In genomic region chr17:67602974-67603373, GRCh38 we compare ENCODE assay signal across 8 cellular contexts.
DNase-seq lines count a peak whose midpoint lies in the region; ATAC-seq and TF ChIP-seq lines count a peak whose summit lies in the region.

No MANE protein-coding gene starts in this region.

- H3K4me3 Mint-ChIP-seq in activated T-helper 2 cell treated with anti-CD3 and anti-CD28 coated beads, Interferon-gamma antibody, Interleukin-2, Interleukin-4, amounts not matched to agents 10 μg/mL and 5 μg/mL and 100 μg/mL, durations not matched to agents 14 hours and 24 hours and 36 hours (ENCODE audit: low read depth) = no peak overlapping the region

- no peak overlapping the region for H3K4me3 ChIP-seq in HFF-Myc (replicated peaks; ENCODE audit: low read depth, low read length)
- H3K4me3 ChIP-seq in heart left ventricle = no peak overlapping the region

- no peak for TF ChIP-seq POLR2A in heart left ventricle (IDR thresholded peaks at IDR 0.05)

- DNase-seq in Daoy (ENCODE audit: low read depth) (peak; percentile 24), HFF-Myc (ENCODE audit: extremely low read depth, low read depth) (no peak), NOMO-1 treated with DMSO at 0.1 percent for 48 hours (lab: John Stamatoyannopoulos, UW; ENCODE audit: unreplicated experiment) (peak; percentile 12), heart left ventricle (no peak)
- DNase-seq in activated T-helper 2 cell treated with anti-CD3 and anti-CD28 coated beads, Interferon-gamma antibody, Interleukin-2, Interleukin-4, amounts not matched to agents 10 μg/mL and 5 μg/mL and 100 μg/mL, durations not matched to agents 14 hours and 24 hours and 36 hours (ENCODE audit: low spot score) = peak; percentile 32
- peak; percentile 8 to 21 for DNase-seq in stimulated activated CD4-positive, alpha-beta T cell treated with anti-CD3 and anti-CD28 coated beads, Interleukin-4, amount 100 ng/mL, for 48 hours (ENCODE audit: low read depth in 2 of 2)

- H3K4me1 ChIP-seq in heart left ventricle = peaks cover 0 to 42% (median 31%) of the 10 kb centered on the region in 12 donors

- no peak overlapping the region for H3K27ac Mint-ChIP-seq in activated T-helper 2 cell treated with anti-CD3 and anti-CD28 coated beads, Interferon-gamma antibody, Interleukin-2, Interleukin-4, amounts not matched to agents 10 μg/mL and 5 μg/mL and 100 μg/mL, durations not matched to agents 14 hours and 24 hours and 36 hours

- no peaks in the 10 kb centered on the region for H3K4me1 Mint-ChIP-seq in activated T-helper 2 cell treated with anti-CD3 and anti-CD28 coated beads, Interferon-gamma antibody, Interleukin-2, Interleukin-4, amounts not matched to agents 10 μg/mL and 5 μg/mL and 100 μg/mL, durations not matched to agents 14 hours and 24 hours and 36 hours (ENCODE audit: low read depth)

- ATAC-seq in heart left ventricle (no peak), GM18909 (IDR thresholded peaks at IDR 0.05; ENCODE audit: poor library complexity, unreplicated experiment) (no peak), HG03432 (IDR thresholded peaks at IDR 0.05; ENCODE audit: unreplicated experiment) (no peak)

- no peaks in the 10 kb centered on the region for H3K36me3 ChIP-seq in heart left ventricle

- H3K9me3 ChIP-seq in heart left ventricle = peaks cover 0 to 11% (median 0%) of the 10 kb centered on the region in 12 donors

- intact Hi-C loops in activated T-helper 2 cell treated with anti-CD3 and anti-CD28 coated beads, Interferon-gamma antibody, Interleukin-2, Interleukin-4, amounts not matched to agents 10 μg/mL and 5 μg/mL and 100 μg/mL, durations not matched to agents 14 hours and 24 hours and 36 hours (cut with micrococcal nuclease) = loop anchor here (2.0 kb wide), 1 partner anchor 228 kb away; no protein-coding TSS in a partner anchor
- intact Hi-C loops in heart left ventricle (cut with DNase I) = loop anchor here in 7 of 10 donors (10.0 kb wide), 3 partner anchors 108 to 228 kb away; partner anchors contain the start of gene PITPNC1 (in 6 of the 7)

- H3K36me3 Mint-ChIP-seq in activated T-helper 2 cell treated with anti-CD3 and anti-CD28 coated beads, Interferon-gamma antibody, Interleukin-2, Interleukin-4, amounts not matched to agents 10 μg/mL and 5 μg/mL and 100 μg/mL, durations not matched to agents 14 hours and 24 hours and 36 hours (ENCODE audit: low read depth) = no peaks in the 10 kb centered on the region

- H3K27ac ChIP-seq in heart left ventricle = no peak overlapping the region

- WGBS in heart left ventricle, 4 donors = 85 to 92% (median 90%) methylated on average over 3 of the region's 3 CpGs

- H3K27me3 Mint-ChIP-seq in activated T-helper 2 cell treated with anti-CD3 and anti-CD28 coated beads, Interferon-gamma antibody, Interleukin-2, Interleukin-4, amounts not matched to agents 10 μg/mL and 5 μg/mL and 100 μg/mL, durations not matched to agents 14 hours and 24 hours and 36 hours (ENCODE audit: low read depth) = no peaks in the 10 kb centered on the region

- TF ChIP-seq CTCF in HFF-Myc (IDR thresholded peaks at IDR 0.05; ENCODE audit: low read depth, low read length, missing control alignments) = peak; percentile 41
- TF ChIP-seq CTCF in heart left ventricle (IDR thresholded peaks at IDR 0.05) = peak in 9 of 12 donors; percentile 12 to 29 (median 25)

- H3K9me3 Mint-ChIP-seq in activated T-helper 2 cell treated with anti-CD3 and anti-CD28 coated beads, Interferon-gamma antibody, Interleukin-2, Interleukin-4, amounts not matched to agents 10 μg/mL and 5 μg/mL and 100 μg/mL, durations not matched to agents 14 hours and 24 hours and 36 hours = no peaks in the 10 kb centered on the region

- H3K27me3 ChIP-seq in heart left ventricle = no peaks in the 10 kb centered on the region

Comparison
In these comparisons a context has a peak if more than half of its experiments do, and no peak if none do; other contexts are left out.
1. DNase-seq: peak in Daoy (single experiment), NOMO-1 treated with DMSO at 0.1 percent for 48 hours (single experiment), activated T-helper 2 cell treated with anti-CD3 and anti-CD28 coated beads, Interferon-gamma antibody, Interleukin-2, Interleukin-4, amounts not matched to agents 10 μg/mL and 5 μg/mL and 100 μg/mL, durations not matched to agents 14 hours and 24 hours and 36 hours (single experiment) and stimulated activated CD4-positive, alpha-beta T cell treated with anti-CD3 and anti-CD28 coated beads, Interleukin-4, amount 100 ng/mL, for 48 hours (2 of 2); none in HFF-Myc (single experiment) and heart left ventricle (0 of 5).